In genomic region chr1:46755121-46755520, GRCh38 we compare ENCODE assay signal across 39 cellular contexts. TPM values are rescaled to one million over a fixed set of nuclear protein-coding genes. Genes with fewer than 3 reads are reported as not detected.
A peak's percentile ranks its signal among the peaks of the same experiment; 100 is the strongest.
DNase-seq lines count a peak whose midpoint lies in the region; ATAC-seq and TF ChIP-seq lines count a peak whose summit lies in the region.
"Had no signal": no experiment of that assay in that cellular context is flagged by ENCODE, and none has a peak within 500 bp of the region (broad histone marks: within the 10 kb centered on the region; RNA-seq: fewer than 3 reads in every experiment).

No MANE protein-coding gene starts in this region.

- H3K4me3 Mint-ChIP-seq in endodermal cell (no peak overlapping the region), T-cell (no peak overlapping the region)
- H3K4me3 Mint-ChIP-seq: activated CD4-positive, alpha-beta memory T cell treated with anti-CD3 and anti-CD28 coated beads for 36 hours; activated T-cell treated with anti-CD3 and anti-CD28 coated beads, Interleukin-2, amount 50 U/mL, for 72 hours; stimulated activated naive CD8-positive, alpha-beta T cell treated with anti-CD3 and anti-CD28 coated beads, Interleukin-15, amount 100 ng/mL, for 72 hours had no signal

- H3K36me3 Mint-ChIP-seq in endodermal cell (ENCODE audit: low read depth) (no peaks in the 10 kb centered on the region), T-cell (no peaks in the 10 kb centered on the region)
- H3K36me3 Mint-ChIP-seq: activated CD4-positive, alpha-beta memory T cell treated with anti-CD3 and anti-CD28 coated beads for 36 hours had no signal

- H3K27me3 ChIP-seq in endodermal cell (ENCODE audit: control insufficient read depth, insufficient read depth, low read length, poor library complexity, severe bottlenecking) = peaks cover 5% of the 10 kb centered on the region
- H3K27me3 ChIP-seq: ascending aorta, BLaER1, colonic mucosa, ovary had no signal

- H3K9me3 ChIP-seq in endodermal cell (ENCODE audit: control insufficient read depth, low read length) = no peaks in the 10 kb centered on the region
- H3K9me3 ChIP-seq: ascending aorta, BLaER1, colonic mucosa, ovary, spleen, tibial artery had no signal

- CTCF ChIA-PET in T-cell (lab: Charles Lee) = no interaction called here

- H3K27ac Mint-ChIP-seq in endodermal cell (peak overlapping the region; percentile 42), T-cell (no peak overlapping the region)
- H3K27ac Mint-ChIP-seq: activated CD4-positive, alpha-beta memory T cell treated with anti-CD3 and anti-CD28 coated beads for 36 hours; activated T-cell treated with anti-CD3 and anti-CD28 coated beads, Interleukin-2, amount 50 U/mL, for 72 hours; stimulated activated naive CD8-positive, alpha-beta T cell treated with anti-CD3 and anti-CD28 coated beads, Interleukin-15, amount 100 ng/mL, for 72 hours had no signal

- POLR2A ChIA-PET in T-cell (lab: Charles Lee) = interaction anchor here in 1 of 2 donors (0.6 kb wide), 1 partner anchor 8 kb away, joined by 3 read pairs; no protein-coding TSS in a partner anchor

- peak overlapping the region; percentile 23 for H3K9ac ChIP-seq in endodermal cell (ENCODE audit: extremely low read depth, low read length, poor library complexity, severe bottlenecking)
- H3K9ac ChIP-seq: BLaER1 had no signal

- 77 to 90% methylated on average over 4 of the region's 4 CpGs for WGBS in endodermal cell (ENCODE audit: insufficient coverage in 1 of 2, insufficient read length in 1 of 2), 2 experiments

- peaks cover 43% of the 10 kb centered on the region for H3K4me1 Mint-ChIP-seq in endodermal cell
- no peaks in the 10 kb centered on the region for H3K4me1 Mint-ChIP-seq in T-cell
- H3K4me1 Mint-ChIP-seq: stimulated activated naive CD8-positive, alpha-beta T cell treated with anti-CD3 and anti-CD28 coated beads, Interleukin-15, amount 100 ng/mL, for 72 hours had no signal

- H3K36me3 ChIP-seq in endodermal cell (ENCODE audit: control insufficient read depth, insufficient read depth, low read length) = no peaks in the 10 kb centered on the region
- H3K36me3 ChIP-seq: ascending aorta, BLaER1, colonic mucosa, ovary, spleen, tibial artery had no signal

- TF ChIP-seq CTCF in endodermal cell (conservative IDR thresholded peaks at IDR 0.05) = no peak

- H3K27ac ChIP-seq in endodermal cell (ENCODE audit: low read depth, low read length) = no peak overlapping the region
- H3K27ac ChIP-seq: ascending aorta, BLaER1, colonic mucosa, ovary, spleen, tibial artery had no signal

- peak; percentile 6 for DNase-seq in HK-2 (ENCODE audit: unreplicated experiment)
- no peak for DNase-seq in endodermal cell
- peak; percentile 76 for DNase-seq in left kidney (ENCODE audit: low read depth, low spot score)
- peak; percentile 57 for DNase-seq in renal cortical epithelial cell (ENCODE audit: low read depth)
- DNase-seq in stimulated activated CD4-positive, alpha-beta T cell treated with anti-CD3 and anti-CD28 coated beads, Interleukin-4, amount 100 ng/mL, for 24 hours = no peak
- no peak for DNase-seq in DMS 273 (lab: John Stamatoyannopoulos, UW; ENCODE audit: unreplicated experiment)
- DNase-seq in COLO668 (lab: John Stamatoyannopoulos, UW; ENCODE audit: unreplicated experiment) = no peak
- DNase-seq in T-cell = no peak
- DNase-seq: activated CD4-positive, alpha-beta memory T cell treated with anti-CD3 and anti-CD28 coated beads for 36 hours; activated T-cell treated with anti-CD3 and anti-CD28 coated beads, Interleukin-2, amount 50 U/mL, for 72 hours; colonic mucosa; COR-L47; effector memory CD4-positive, alpha-beta T cell; foreskin fibroblast; GOT3; head of caudate nucleus; IMR-90; NCI-H146; NCI-H2107; NCI-H345; OCI-M1; ovary; right cardiac atrium; spleen; stimulated activated CD4-positive, alpha-beta T cell treated with anti-CD3 and anti-CD28 coated beads, Interleukin-2, amount 100 ng/mL, for 24 hours; stimulated activated CD8-positive, alpha-beta memory T cell treated with anti-CD3 and anti-CD28 coated beads, Interleukin-4, amount 100 ng/mL, for 48 hours; stimulated activated naive CD8-positive, alpha-beta T cell treated with anti-CD3 and anti-CD28 coated beads, Interleukin-15, amount 100 ng/mL, for 72 hours; T-helper 2 cell; tibial artery had no signal

- no peaks in the 10 kb centered on the region for H3K9me3 Mint-ChIP-seq in endodermal cell
- H3K9me3 Mint-ChIP-seq in T-cell = no peaks in the 10 kb centered on the region
- H3K9me3 Mint-ChIP-seq: activated CD4-positive, alpha-beta memory T cell treated with anti-CD3 and anti-CD28 coated beads for 36 hours; activated T-cell treated with anti-CD3 and anti-CD28 coated beads, Interleukin-2, amount 50 U/mL, for 72 hours; stimulated activated naive CD8-positive, alpha-beta T cell treated with anti-CD3 and anti-CD28 coated beads, Interleukin-15, amount 100 ng/mL, for 72 hours had no signal

- peak overlapping the region; percentile 30 for H3K4me3 ChIP-seq in endodermal cell (ENCODE audit: low read length)
- H3K4me3 ChIP-seq: ascending aorta, BLaER1, colonic mucosa, lung, ovary, spleen, tibial artery had no signal

- H3K27me3 Mint-ChIP-seq in endodermal cell (ENCODE audit: insufficient read depth) (peaks cover 8% of the 10 kb centered on the region), T-cell (peaks cover 38 to 51% of the 10 kb centered on the region in 2 donors)

- no peak for ATAC-seq in T-cell (replicated peaks in 1 of 4)
- ATAC-seq: activated CD4-positive, CD25-positive, alpha-beta regulatory T cell treated with anti-CD3 and anti-CD28 coated beads, Interleukin-2, amount 50 U/mL, for 24 hours; activated T-cell treated with anti-CD3 and anti-CD28 coated beads, Interleukin-2, amount 50 U/mL, for 72 hours; esophagus mucosa; right cardiac atrium; stimulated activated naive CD8-positive, alpha-beta T cell treated with anti-CD3 and anti-CD28 coated beads, Interleukin-15, amount 100 ng/mL, for 72 hours had no signal

- peaks cover 17% of the 10 kb centered on the region for H3K4me1 ChIP-seq in endodermal cell (ENCODE audit: control insufficient read depth, insufficient read depth, low read length)
- H3K4me1 ChIP-seq: ascending aorta, BLaER1, colonic mucosa had no signal

RNA-seq across cellular contexts. Expression of gene EFCAB14, which starts 36.2 kb away (rescaled TPM):
- total RNA-seq in endodermal cell (10 to 100 TPM; 82.7 to 83.4 TPM), renal cortical epithelial cell (62.5 and 105 TPM in 2 replicates), T-cell (10 to 100 TPM; 78.0 to 90.2 (median 82.5) TPM)
- polyA plus RNA-seq in endodermal cell (2013, experiment 1 of 2) = 40.8 TPM
- polyA plus RNA-seq in endodermal cell (2013, experiment 2 of 2) = 37.3 TPM

RNA-seq across cellular contexts. Expression of gene CYP4B1, which starts 43.7 kb away (rescaled TPM):
- 1 to 10 TPM in 1 of 2 donors, under 1 TPM in 1; 0.92 to 2.0 TPM for total RNA-seq in endodermal cell
- 0.36 TPM for polyA plus RNA-seq in endodermal cell (2013, experiment 1 of 2)
- polyA plus RNA-seq in endodermal cell (2013, experiment 2 of 2) = not detected
- total RNA-seq in renal cortical epithelial cell = 3.2 and 3.5 TPM in 2 replicates
- 1 to 10 TPM in 1 of 5 donors, under 1 TPM in 4; 0.20 to 1.7 (median 0.55) TPM for total RNA-seq in T-cell
- total RNA-seq: activated CD4-positive, alpha-beta memory T cell treated with anti-CD3 and anti-CD28 coated beads for 36 hours; activated T-cell treated with anti-CD3 and anti-CD28 coated beads, Interleukin-2, amount 50 U/mL, for 72 hours; cardiac septum; IMR-90; kidney epithelial cell; LHCN-M2 had no signal
- polyA plus RNA-seq: AG04450, IMR-90, neural cell had no signal

Comparison
In these comparisons a context has a peak if more than half of its experiments do, and no peak if none do; other contexts are left out.
1. DNase-seq: peak in HK-2 (single experiment), left kidney (single experiment) and renal cortical epithelial cell (single experiment); none in endodermal cell (single experiment), stimulated activated CD4-positive, alpha-beta T cell treated with anti-CD3 and anti-CD28 coated beads, Interleukin-4, amount 100 ng/mL, for 24 hours (single experiment), DMS 273 (single experiment), COLO668 (single experiment) and T-cell (0 of 34).